8 cellular contexts compared by ENCODE assay signal in the genomic region with DNA sequence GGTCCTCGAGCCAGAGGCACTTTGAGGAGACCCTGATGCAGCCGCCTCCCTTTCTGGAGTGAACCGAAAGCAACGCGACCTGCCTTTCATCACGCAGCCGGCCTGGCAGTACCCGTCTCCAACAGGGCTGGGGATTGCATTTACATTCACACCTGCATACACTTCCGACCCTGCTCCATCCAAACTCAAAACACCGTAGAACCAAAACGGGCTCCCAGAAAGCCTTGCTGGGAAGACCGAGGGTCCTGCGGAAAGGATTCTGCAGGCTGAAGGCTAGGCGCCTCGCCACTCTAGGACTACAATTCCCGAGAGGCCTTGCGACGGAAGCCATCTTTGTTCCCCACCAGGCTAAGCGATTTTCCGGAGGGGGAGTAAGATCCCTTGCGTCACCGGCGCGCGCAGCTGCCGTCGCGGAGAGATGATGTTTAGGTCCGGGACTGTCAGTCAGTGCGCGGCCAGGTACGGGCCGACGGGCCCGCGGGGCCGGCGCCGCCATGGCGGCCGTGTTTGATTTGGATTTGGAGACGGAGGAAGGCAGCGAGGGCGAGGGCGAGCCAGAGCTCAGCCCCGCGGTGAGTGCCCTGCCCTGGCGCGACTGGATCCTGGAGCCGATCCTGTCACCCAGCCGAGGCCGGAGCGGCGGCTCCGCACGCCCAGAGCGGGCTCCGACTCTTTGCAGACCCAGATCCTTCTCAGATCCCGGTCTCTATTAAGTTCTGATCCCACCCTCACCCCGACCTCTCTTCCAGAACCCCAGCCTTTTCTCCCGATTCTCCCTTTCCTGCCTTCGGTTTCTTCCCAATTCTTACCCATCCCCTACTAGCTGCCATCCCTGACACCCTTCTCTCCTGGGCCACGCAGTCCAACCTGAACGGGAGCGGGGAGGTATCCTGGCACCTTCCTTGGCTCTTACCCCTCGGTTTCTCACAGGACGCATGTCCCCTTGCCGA. TPM values are rescaled to one million over a fixed set of nuclear protein-coding genes. Genes with fewer than 3 reads are reported as not detected.
DNase-seq lines count a peak whose midpoint lies in the region; ATAC-seq, FAIRE-seq and TF ChIP-seq lines count a peak whose summit lies in the region.

A gene (plus strand): TSS at position 443 of the 950 bp plus-strand sequence. CDS start 52 bp downstream, at position 495.

- DNase-seq in A549 (ENCODE audit: low read depth in 1 of 2, low spot score in 1 of 2) = peak; percentile 98 to 99
- peak; percentile 99 for DNase-seq in NCI-H2227 (lab: John Stamatoyannopoulos, UW; ENCODE audit: unreplicated experiment)
- peak; percentile 98 for DNase-seq in WERI-Rb-1
- DNase-seq in mammary epithelial cell = peak; percentile 95

- POLR2A ChIA-PET in A549 (lab: Yijun Ruan, JAX) = interaction anchor here (0.5 to 1.6 kb wide), 7 partner anchors 10 to 814 kb away, joined by 3 to 5 read pairs (median 3); a partner anchor contains a TSS

- intact Hi-C loops in mammary epithelial cell (cut with micrococcal nuclease) = loop anchor here (1.0 to 2.0 kb wide), 4 partner anchors 28 to 80 kb away; a partner anchor contains a TSS

- 6% methylated on average over 49 of the region's 68 CpGs for WGBS in A549 (ENCODE audit: missing lambda C conversion rate)
- under 1% methylated on average over 30 of the region's 68 CpGs for WGBS in mammary epithelial cell (ENCODE audit: low coverage, missing lambda C conversion rate)

- H3K9ac ChIP-seq in mammary epithelial cell (ENCODE audit: insufficient read depth, low read length) (peak within 1 kb of the TSS; percentile 74), iPS-20b (ENCODE audit: low read depth, low read length) (peak within 1 kb of the TSS; percentile 91)

- no peak for TF ChIP-seq RAD21 in A549 (conservative IDR thresholded peaks at IDR 0.05 in 1 of 2, IDR thresholded peaks at IDR 0.05 in 1 of 2)

- H4K20me1 ChIP-seq in mammary epithelial cell (ENCODE audit: insufficient read depth, low read length) = no peaks in the 10 kb centered on the region

- no peaks in the 10 kb centered on the region for H3K27me3 ChIP-seq in WERI-Rb-1 (ENCODE audit: insufficient read depth, low read depth, severe bottlenecking)
- no peaks in the 10 kb centered on the region for H3K27me3 ChIP-seq in mammary epithelial cell (ENCODE audit: insufficient read depth, low read length)
- no peaks in the 10 kb centered on the region for H3K27me3 ChIP-seq in iPS-20b (ENCODE audit: insufficient read depth, low read length)

- ATAC-seq in A549 = peak; percentile 81 to 90
- ATAC-seq in GM18868 (IDR thresholded peaks at IDR 0.05; ENCODE audit: unreplicated experiment) = peak; percentile 76
- peak; percentile 82 for ATAC-seq in HG03135 (IDR thresholded peaks at IDR 0.05; ENCODE audit: unreplicated experiment)

- H3K27ac ChIP-seq in A549 (peak within 1 kb of the TSS; percentile 77 to 94), WERI-Rb-1 (peak within 1 kb of the TSS; percentile 79), mammary epithelial cell (ENCODE audit: insufficient read depth, low read depth, low read length) (peak within 1 kb of the TSS; percentile 58), iPS-20b (ENCODE audit: low read length) (peak within 1 kb of the TSS; percentile 45), skin epidermis (peak within 1 kb of the TSS; percentile 41 to 99 (median 93))

- dilution Hi-C loops in mammary epithelial cell (cut with HindIII; ENCODE audit: low sequenced_read_pairs) = no loop called here

- CTCF ChIA-PET in A549 (lab: Yijun Ruan, JAX) (interaction anchor here (1.1 to 1.4 kb wide), 4 partner anchors 9 to 111 kb away, joined by 3 to 6 read pairs (median 3); a partner anchor contains a TSS), mammary epithelial cell (lab: Charles Lee; ENCODE audit: low non-redundant PET) (interaction anchor here (0.6 kb wide), 1 partner anchor 73 kb away, joined by 5 read pairs; no protein-coding TSS in a partner anchor)

- peaks cover 11% of the 10 kb centered on the region; the same call in 2 of the 3 replicates for H3K4me1 ChIP-seq in A549
- H3K4me1 ChIP-seq in mammary epithelial cell (ENCODE audit: insufficient read depth, low read length) = peaks cover 12% of the 10 kb centered on the region
- no peaks in the 10 kb centered on the region; the same call in 1 of the 2 replicates for H3K4me1 ChIP-seq in iPS-20b (ENCODE audit: insufficient read depth, low read length)

- peak within 1 kb of the TSS; percentile 97 for H2AFZ ChIP-seq in mammary epithelial cell (ENCODE audit: low read depth, low read length)

- H3K4me3 ChIP-seq in A549 (peak within 1 kb of the TSS; percentile 73), WERI-Rb-1 (ENCODE audit: low read depth, low read length) (peak within 1 kb of the TSS; percentile 81), mammary epithelial cell (replicated peaks in 1 of 3; ENCODE audit: insufficient read depth in 1 of 3, low read depth in 2 of 3, low read length in 3 of 3) (peak within 1 kb of the TSS; percentile 62 to 72 (median 71)), iPS-20b (ENCODE audit: low read length) (peak within 1 kb of the TSS; percentile 89), skin epidermis (peak within 1 kb of the TSS; percentile 79 to 93 (median 85))

- H3K9me3 ChIP-seq in A549 = no peaks in the 10 kb centered on the region
- H3K9me3 ChIP-seq in WERI-Rb-1 (ENCODE audit: severe bottlenecking) = no peaks in the 10 kb centered on the region
- H3K9me3 ChIP-seq in mammary epithelial cell (replicated peaks; ENCODE audit: insufficient read depth, low read length) = no peaks in the 10 kb centered on the region
- H3K9me3 ChIP-seq in iPS-20b (ENCODE audit: insufficient read depth, low read depth, low read length) = no peaks in the 10 kb centered on the region

- in situ Hi-C loops in mammary epithelial cell (cut with MboI; ENCODE audit: low sequenced_read_pairs in 2 of 2) = no loop called here

- H3K4me2 ChIP-seq in A549 (peak within 1 kb of the TSS; percentile 85), mammary epithelial cell (ENCODE audit: insufficient read depth, low read depth, low read length) (peak within 1 kb of the TSS; percentile 87)

- TF ChIP-seq EP300 in A549 (IDR thresholded peaks at IDR 0.05) = no peak

- H3K36me3 ChIP-seq in WERI-Rb-1 = peaks cover 38% of the 10 kb centered on the region
- H3K36me3 ChIP-seq in mammary epithelial cell (ENCODE audit: insufficient read depth, low read length) = no peaks in the 10 kb centered on the region
- H3K36me3 ChIP-seq in iPS-20b (ENCODE audit: insufficient read depth, low read depth, low read length) = peaks cover 23% of the 10 kb centered on the region; the same call in 1 of the 2 replicates

- TF ChIP-seq POLR2A in A549 (IDR thresholded peaks at IDR 0.05; ENCODE audit: low read length) = peak; percentile 82

- BruUV-seq in mammary epithelial cell (replicated peaks; lab: Mats Ljungman, UMichigan) = TSS peak; percentile 24

- H3K79me2 ChIP-seq in mammary epithelial cell (ENCODE audit: insufficient read depth, low read length) = peaks cover 24% of the 10 kb centered on the region

- TF ChIP-seq CTCF in A549 (IDR thresholded peaks at IDR 0.05) (no peak), WERI-Rb-1 (IDR thresholded peaks at IDR 0.05; ENCODE audit: low read depth, low read length) (no peak), mammary epithelial cell (conservative IDR thresholded peaks at IDR 0.05 in 1 of 2, IDR thresholded peaks at IDR 0.05 in 1 of 2; ENCODE audit: extremely low read depth in 1 of 2, insufficient read depth in 1 of 2, low read depth in 1 of 2, low read length in 2 of 2) (no peak)

- no peak for FAIRE-seq in A549 (lab: Jason Lieb, UNC)

TF ChIP-seq in A549, 52 proteins besides CTCF, POLR2A, EP300 and RAD21 (continues in another document):
- no peak for TF ChIP-seq JUNB (IDR thresholded peaks at IDR 0.05)
- no peak for TF ChIP-seq MAFK (IDR thresholded peaks at IDR 0.05; ENCODE audit: partially characterized antibody)
- TF ChIP-seq EHF (CRISPR knock-in tag; IDR thresholded peaks at IDR 0.05) = no peak
- TF ChIP-seq, protein P1, sequence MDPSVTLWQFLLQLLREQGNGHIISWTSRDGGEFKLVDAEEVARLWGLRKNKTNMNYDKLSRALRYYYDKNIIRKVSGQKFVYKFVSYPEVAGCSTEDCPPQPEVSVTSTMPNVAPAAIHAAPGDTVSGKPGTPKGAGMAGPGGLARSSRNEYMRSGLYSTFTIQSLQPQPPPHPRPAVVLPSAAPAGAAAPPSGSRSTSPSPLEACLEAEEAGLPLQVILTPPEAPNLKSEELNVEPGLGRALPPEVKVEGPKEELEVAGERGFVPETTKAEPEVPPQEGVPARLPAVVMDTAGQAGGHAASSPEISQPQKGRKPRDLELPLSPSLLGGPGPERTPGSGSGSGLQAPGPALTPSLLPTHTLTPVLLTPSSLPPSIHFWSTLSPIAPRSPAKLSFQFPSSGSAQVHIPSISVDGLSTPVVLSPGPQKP (IDR thresholded peaks at IDR 0.05; ENCODE audit: low read depth, low read length) = no peak
- TF ChIP-seq, protein P2, sequence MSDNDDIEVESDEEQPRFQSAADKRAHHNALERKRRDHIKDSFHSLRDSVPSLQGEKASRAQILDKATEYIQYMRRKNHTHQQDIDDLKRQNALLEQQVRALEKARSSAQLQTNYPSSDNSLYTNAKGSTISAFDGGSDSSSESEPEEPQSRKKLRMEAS (IDR thresholded peaks at IDR 0.05) = peak; percentile 78
- TF ChIP-seq CHD4 (IDR thresholded peaks at IDR 0.05; ENCODE audit: borderline replicate concordance) = no peak
- no peak for TF ChIP-seq RCOR1 (IDR thresholded peaks at IDR 0.05; ENCODE audit: low read depth, low read length)
- no peak for TF ChIP-seq NR3C1 (IDR thresholded peaks at IDR 0.05)
- TF ChIP-seq, protein P3, sequence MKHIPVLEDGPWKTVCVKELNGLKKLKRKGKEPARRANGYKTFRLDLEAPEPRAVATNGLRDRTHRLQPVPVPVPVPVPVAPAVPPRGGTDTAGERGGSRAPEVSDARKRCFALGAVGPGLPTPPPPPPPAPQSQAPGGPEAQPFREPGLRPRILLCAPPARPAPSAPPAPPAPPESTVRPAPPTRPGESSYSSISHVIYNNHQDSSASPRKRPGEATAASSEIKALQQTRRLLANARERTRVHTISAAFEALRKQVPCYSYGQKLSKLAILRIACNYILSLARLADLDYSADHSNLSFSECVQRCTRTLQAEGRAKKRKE (CRISPR knock-in tag; IDR thresholded peaks at IDR 0.05; ENCODE audit: low read depth) = no peak
- peak; percentile 88 for TF ChIP-seq KDM5A (IDR thresholded peaks at IDR 0.05)
- no peak for TF ChIP-seq ZFP36 (IDR thresholded peaks at IDR 0.05; ENCODE audit: borderline replicate concordance, partially characterized antibody)
- 0 out of 2 replicates have a peak, but pooled peaks have one; percentile 39 for TF ChIP-seq MYC (IDR thresholded peaks at IDR 0.05; ENCODE audit: borderline replicate concordance, low read length)
- no peak for TF ChIP-seq ZNF302 (CRISPR knock-in tag; IDR thresholded peaks at IDR 0.05)

RNA-seq across cellular contexts. Expression of the gene that starts here (rescaled TPM):
- 34.6 and 40.9 TPM in 2 replicates for polyA plus RNA-seq in A549 (2011; rRNA removed)
- polyA plus RNA-seq in A549 (2012; cell fraction: cytosol; rRNA removed) = 62.6 and 76.3 TPM in 2 replicates
- 84.6 and 97.2 TPM in 2 replicates for polyA plus RNA-seq in A549 (2012; cell fraction: nucleus; rRNA removed)
- 45.4 to 49.2 TPM (median 47.9 TPM) in 3 replicates for polyA plus RNA-seq in A549 (2017; fragmentation: RNase III; extraction: RNeasy Plus Mini Kit Qiagen cat#74134 plus additional on column Dnase treatment)
- polyA minus RNA-seq in A549 (2011; rRNA and poly(A)+ RNA removed) = 46.6 and 50.6 TPM in 2 replicates
- total RNA-seq in mammary epithelial cell = 10 to 100 TPM; 35.7 to 62.3 TPM
- polyA plus RNA-seq in mammary epithelial cell = 58.7 TPM
- polyA minus RNA-seq in mammary epithelial cell = 76.8 TPM

Comparison
In these comparisons a context has a peak if more than half of its experiments do, and no peak if none do; other contexts are left out.
1. Peak in every context shown above with its lines: DNase-seq, ATAC-seq, H3K4me3 ChIP-seq and H3K27ac ChIP-seq.